In genomic region chr1:53043271-53043670, GRCh38 we compare ENCODE assay signal across 26 cellular contexts. TPM values are rescaled to one million over a fixed set of nuclear protein-coding genes. Genes with fewer than 3 reads are reported as not detected.
DNase-seq lines count a peak whose midpoint lies in the region; FAIRE-seq and TF ChIP-seq lines count a peak whose summit lies in the region.
"Had no signal": no experiment of that assay in that cellular context is flagged by ENCODE, and none has a peak within 500 bp of the region (broad histone marks: within the 10 kb centered on the region; RNA-seq: fewer than 3 reads in every experiment).

No MANE protein-coding gene starts in this region.

- no peak overlapping the region for H3K9ac ChIP-seq in GM23248
- no peak overlapping the region for H3K9ac ChIP-seq in astrocyte (ENCODE audit: low read length)

- H3K27me3 Mint-ChIP-seq in astrocyte (ENCODE audit: low read depth, unreplicated experiment): no peaks in the 10 kb centered on the region
- H3K27me3 Mint-ChIP-seq in osteocyte (ENCODE audit: unreplicated experiment): no peaks in the 10 kb centered on the region
- H3K27me3 Mint-ChIP-seq: activated CD4-positive, alpha-beta memory T cell treated with anti-CD3 and anti-CD28 coated beads for 36 hours; CD8-positive, alpha-beta memory T cell; progenitor cell of endocrine pancreas had no signal

- H3F3A ChIP-seq in GM23248 (ENCODE audit: insufficient read depth): peaks cover 54% of the 10 kb centered on the region

- H3K27ac ChIP-seq in AG04450 (ENCODE audit: low read depth, low read length) (peak overlapping the region; percentile 77), GM23248 (peak overlapping the region; percentile 19), astrocyte (ENCODE audit: low read depth, low read length) (peak overlapping the region; percentile 25)
- H3K27ac ChIP-seq: ascending aorta, VCaP had no signal

- peaks cover 13% of the 10 kb centered on the region for H3K4me1 Mint-ChIP-seq in astrocyte (ENCODE audit: low read depth, unreplicated experiment)
- peaks cover 28% of the 10 kb centered on the region for H3K4me1 Mint-ChIP-seq in osteocyte (ENCODE audit: unreplicated experiment)
- H3K4me1 Mint-ChIP-seq: endodermal cell had no signal

- peak; percentile 78 for FAIRE-seq in astrocyte (lab: Jason Lieb, UNC)
- FAIRE-seq: A204.1, frontal cortex had no signal

- H3K9me2 ChIP-seq in GM23248 (ENCODE audit: insufficient read depth): no peaks in the 10 kb centered on the region

- peaks cover 5% of the 10 kb centered on the region; the same call in 1 of the 2 replicates for H3K36me3 ChIP-seq in GM23248 (ENCODE audit: low read depth)
- peaks cover 9% of the 10 kb centered on the region for H3K36me3 ChIP-seq in astrocyte (ENCODE audit: insufficient read depth, low read length)

- H3K4me3 Mint-ChIP-seq in astrocyte (ENCODE audit: unreplicated experiment) (no peak overlapping the region), osteocyte (ENCODE audit: unreplicated experiment) (no peak overlapping the region)
- H3K4me3 Mint-ChIP-seq: activated CD4-positive, alpha-beta memory T cell treated with anti-CD3 and anti-CD28 coated beads for 36 hours; activated naive CD4-positive, alpha-beta T cell treated with anti-CD3 and anti-CD28 coated beads for 36 hours; CD8-positive, alpha-beta memory T cell; endodermal cell; nephron progenitor cell had no signal

- H3K9me3 ChIP-seq in AG04450 (ENCODE audit: control insufficient read depth, insufficient read depth, low read length): no peaks in the 10 kb centered on the region
- H3K9me3 ChIP-seq in GM23248 (ENCODE audit: low read depth): no peaks in the 10 kb centered on the region
- no peaks in the 10 kb centered on the region for H3K9me3 ChIP-seq in astrocyte (ENCODE audit: insufficient read depth, low read depth, low read length)
- H3K9me3 ChIP-seq: ascending aorta had no signal

- no peak overlapping the region for H2AFZ ChIP-seq in GM23248
- no peak overlapping the region for H2AFZ ChIP-seq in astrocyte (ENCODE audit: low read depth, low read length)

- H3K79me2 ChIP-seq in GM23248 (ENCODE audit: insufficient read depth) (peaks cover 24% of the 10 kb centered on the region), astrocyte (ENCODE audit: insufficient read depth, low read length) (no peaks in the 10 kb centered on the region)

- H3K4me2 ChIP-seq in GM23248 (ENCODE audit: unreplicated experiment) (peak overlapping the region; percentile 36), astrocyte (ENCODE audit: low read length) (peak overlapping the region; percentile 35)

- H3K27ac Mint-ChIP-seq in astrocyte (ENCODE audit: unreplicated experiment) (no peak overlapping the region), osteocyte (ENCODE audit: unreplicated experiment) (no peak overlapping the region)
- H3K27ac Mint-ChIP-seq: activated CD4-positive, alpha-beta memory T cell treated with anti-CD3 and anti-CD28 coated beads for 36 hours; activated naive CD4-positive, alpha-beta T cell treated with anti-CD3 and anti-CD28 coated beads for 36 hours; endodermal cell; nephron progenitor cell; progenitor cell of endocrine pancreas had no signal

- H4K20me1 ChIP-seq in GM23248 (ENCODE audit: insufficient read depth) (no peaks in the 10 kb centered on the region), astrocyte (ENCODE audit: insufficient read depth, low read length) (no peaks in the 10 kb centered on the region)

- peak; percentile 87 for DNase-seq in AG04450 (ENCODE audit: low read depth, low spot score)
- DNase-seq in GM23248: peak; percentile 81
- DNase-seq in astrocyte (ENCODE audit: low read depth): peak; percentile 86
- DNase-seq in foreskin fibroblast: peak; percentile 82 to 89
- DNase-seq in osteocyte (ENCODE audit: extremely low spot score, unreplicated experiment): no peak
- DNase-seq in cardiac septum (ENCODE audit: low spot score): no peak
- DNase-seq in NCI-H2081 treated with DMSO at 0.1 percent for 48 hours (lab: John Stamatoyannopoulos, UW): no peak
- no peak for DNase-seq in T1000 (lab: John Stamatoyannopoulos, UW)
- DNase-seq: activated CD4-positive, alpha-beta memory T cell treated with anti-CD3 and anti-CD28 coated beads for 36 hours; activated naive CD4-positive, alpha-beta T cell treated with anti-CD3 and anti-CD28 coated beads for 36 hours; activated T-cell treated with anti-CD3 and anti-CD28 coated beads for 4 hours; CD8-positive, alpha-beta memory T cell; endodermal cell; kidney glomerular epithelial cell; mesendoderm; NCI-H1436; NCI-H2171; NCI-H526 treated with DMSO at 0.1 percent for 48 hours; nephron progenitor cell had no signal

- H3K36me3 Mint-ChIP-seq in astrocyte (ENCODE audit: low read depth, unreplicated experiment) (peaks cover 11% of the 10 kb centered on the region), osteocyte (ENCODE audit: unreplicated experiment) (peaks cover 38% of the 10 kb centered on the region)

- H3K4me3 ChIP-seq in AG04450 (ENCODE audit: low read depth, low read length) (no peak overlapping the region), GM23248 (no peak overlapping the region), astrocyte (ENCODE audit: insufficient read depth, low read depth, low read length) (no peak overlapping the region), foreskin fibroblast (ENCODE audit: low read depth in 1 of 2, low read length in 2 of 2) (no peak overlapping the region)
- H3K4me3 ChIP-seq: ascending aorta had no signal

- H3K4me1 ChIP-seq in GM23248 (ENCODE audit: insufficient read depth) (peaks cover 35% of the 10 kb centered on the region), astrocyte (ENCODE audit: insufficient read depth, low read length) (peaks cover 21% of the 10 kb centered on the region)
- H3K4me1 ChIP-seq: ascending aorta had no signal

- CTCF ChIA-PET in AG04450 (lab: Charles Lee): no interaction called here

- POLR2A ChIA-PET in AG04450 (lab: Yijun Ruan, JAX): interaction anchor here (0.6 to 1.2 kb wide), 9 partner anchors 10 to 116 kb away, joined by 3 to 5 read pairs (median 3); partner anchors contain the start of genes PODN and SCP2

- in situ Hi-C loops in GM23248 (cut with MboI): no loop called here

- intact Hi-C loops in cardiac septum (cut with DNase I): no loop called here

- TF ChIP-seq CTCF in AG04450 (IDR thresholded peaks at IDR 0.05; ENCODE audit: low read depth, low read length) (no peak), astrocyte (IDR thresholded peaks at IDR 0.05; ENCODE audit: insufficient read depth, low read depth, low read length) (no peak), foreskin fibroblast (IDR thresholded peaks at IDR 0.05; ENCODE audit: low read depth, low read length) (no peak), osteocyte (IDR thresholded peaks at IDR 0.05) (no peak)

- H3K27me3 ChIP-seq in AG04450 (ENCODE audit: control insufficient read depth, insufficient read depth, low read length) (no peaks in the 10 kb centered on the region), GM23248 (replicated peaks; ENCODE audit: insufficient read depth) (no peaks in the 10 kb centered on the region), astrocyte (ENCODE audit: insufficient read depth, low read length) (no peaks in the 10 kb centered on the region)
- H3K27me3 ChIP-seq: ascending aorta had no signal

- H3K9me3 Mint-ChIP-seq in astrocyte (ENCODE audit: unreplicated experiment): no peaks in the 10 kb centered on the region
- H3K9me3 Mint-ChIP-seq in osteocyte (ENCODE audit: unreplicated experiment): no peaks in the 10 kb centered on the region
- H3K9me3 Mint-ChIP-seq: activated CD4-positive, alpha-beta memory T cell treated with anti-CD3 and anti-CD28 coated beads for 36 hours; activated naive CD4-positive, alpha-beta T cell treated with anti-CD3 and anti-CD28 coated beads for 36 hours; CD8-positive, alpha-beta memory T cell; endodermal cell; nephron progenitor cell had no signal

RNA-seq across cellular contexts. Expression of gene PODN, which starts 18.7 kb away (rescaled TPM):
- polyA plus RNA-seq in AG04450 (2011; rRNA removed): 11.8 and 17.6 TPM in 2 replicates
- 6.9 TPM in 2 replicates for polyA minus RNA-seq in AG04450 (2011; rRNA and poly(A)+ RNA removed)
- 54.0 and 54.8 TPM in 2 replicates for total RNA-seq in GM23248 (2014; rRNA removed; shearing (Covaris generic))
- polyA plus RNA-seq in GM23248 (2016; fragmentation: Nextera tagmentation; extraction: Ambion mirVana): 71.6 and 73.7 TPM in 2 replicates
- 1.9 and 2.6 TPM in 2 replicates for total RNA-seq in astrocyte
- total RNA-seq in osteocyte: 6.5 and 6.6 TPM in 2 replicates
- 19.4 TPM for total RNA-seq in cardiac septum
- total RNA-seq: activated CD4-positive, alpha-beta memory T cell treated with anti-CD3 and anti-CD28 coated beads for 36 hours; activated naive CD4-positive, alpha-beta T cell treated with anti-CD3 and anti-CD28 coated beads for 36 hours; CD8-positive, alpha-beta memory T cell; MCF 10A; T-helper 1 cell treated with Interleukin-12 subunit alpha and Interleukin-12 subunit beta and Interleukin-4 antibody, amounts not matched to agents 30 ng/mL and 1 ng/mL, for 36 hours had no signal

Comparison
In these comparisons a context has a peak if more than half of its experiments do, and no peak if none do; other contexts are left out.
1. DNase-seq: peak in AG04450 (single experiment), GM23248 (single experiment), astrocyte (single experiment) and foreskin fibroblast (2 of 2); none in osteocyte (single experiment), cardiac septum (single experiment), NCI-H2081 treated with DMSO at 0.1 percent for 48 hours (single experiment) and T1000 (single experiment).
2. H3K27ac ChIP-seq: peak in every context shown above with its lines; median percentile 77 in AG04450; 25 in astrocyte; 19 in GM23248.